ENCODE assay signal across 35 cellular contexts in the genomic region with DNA sequence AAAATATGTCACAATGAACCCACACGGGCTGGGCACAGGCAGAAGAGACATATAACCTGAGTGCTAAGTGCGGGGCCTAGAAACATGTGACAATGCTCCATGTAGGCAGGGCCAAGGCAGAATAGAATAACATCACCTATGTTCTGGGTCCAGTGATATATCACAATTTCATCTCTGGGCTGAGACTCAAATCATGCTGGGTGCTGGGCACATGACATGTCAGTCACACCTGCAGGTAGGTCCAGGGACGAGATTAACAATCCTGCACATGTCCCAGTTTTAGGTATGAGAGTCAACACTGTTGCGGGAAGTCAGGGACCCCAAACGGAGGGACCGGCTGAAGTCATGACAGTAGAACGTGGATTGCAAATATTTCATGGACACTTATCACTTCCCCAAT. TPM values are rescaled to one million over a fixed set of nuclear protein-coding genes. Genes with fewer than 3 reads are reported as not detected.
"Had no signal": no experiment of that assay in that cellular context is flagged by ENCODE, and none has a peak within 500 bp of the region (broad histone marks: within the 10 kb centered on the region; RNA-seq: fewer than 3 reads in every experiment).

No MANE protein-coding gene starts in this region.

- H3K36me3 ChIP-seq: adrenal gland, brain microvascular endothelial cell, breast epithelium had no signal

- H3K4me3 ChIP-seq: adrenal gland, body of pancreas, breast epithelium had no signal

- H3K27ac ChIP-seq: adrenal gland, body of pancreas, brain microvascular endothelial cell, breast epithelium, VCaP had no signal

- H3K9me3 ChIP-seq: adrenal gland had no signal

- DNase-seq: activated B cell treated with CpG ODN at 0.5 μM for 24 hours; activated CD4-positive, alpha-beta memory T cell treated with anti-CD3 and anti-CD28 coated beads for 36 hours; activated CD4-positive, alpha-beta T cell treated with anti-CD3 and anti-CD28 coated beads for 4 hours; activated CD4-positive, alpha-beta T cell treated with anti-CD3 and anti-CD28 coated beads, Interleukin-2, amount 10 ng/mL, durations not matched to agents 24 days and 14 days; activated CD4-positive, alpha-beta T cell treated with anti-CD3 and anti-CD28 coated beads, Interleukin-2, amount 50 U/mL, for 1 hour; activated CD4-positive, alpha-beta T cell treated with anti-CD3 and anti-CD28 coated beads, Interleukin-2, amount 50 U/mL, for 4 hours; activated CD4-positive, CD25-positive, alpha-beta regulatory T cell treated with anti-CD3 and anti-CD28 coated beads, Interleukin-2, amount 50 U/mL, for 72 hours; activated CD8-positive, alpha-beta memory T cell treated with anti-CD3 and anti-CD28 coated beads, Interleukin-2, amount 50 U/mL, for 4 hours; activated CD8-positive, alpha-beta T cell treated with anti-CD3 and anti-CD28 coated beads for 36 hours; activated effector memory CD4-positive, alpha-beta T cell treated with anti-CD3 and anti-CD28 coated beads, Interleukin-2, amount 50 U/mL, for 16 hours; activated gamma-delta T cell treated with Interleukin-2 at 50 U/mL for 16 hours; activated naive CD4-positive, alpha-beta T cell; activated naive CD4-positive, alpha-beta T cell treated with anti-CD3 and anti-CD28 coated beads for 36 hours; activated naive CD4-positive, alpha-beta T cell treated with anti-CD3 and anti-CD28 coated beads, Interleukin-2, amount 50 U/mL, for 16 hours; activated naive CD8-positive, alpha-beta T cell treated with anti-CD3 and anti-CD28 coated beads for 36 hours; activated T-cell treated with anti-CD3 and anti-CD28 coated beads for 4 hours; activated T-cell treated with anti-CD3 and anti-CD28 coated beads, Interleukin-2, amount 50 U/mL, for 1 hour; activated T-cell treated with anti-CD3 and anti-CD28 coated beads, Interleukin-2, amount 50 U/mL, for 4 hours; activated T-cell treated with anti-CD3 and anti-CD28 coated beads, Interleukin-2, amount 50 U/mL, for 72 hours; adrenal gland; amniotic stem cell; aorta; body of pancreas; brain microvascular endothelial cell; central memory CD4-positive, alpha-beta T cell; T-helper 1 cell; T-helper 2 cell; T-helper 9 cell had no signal

- H3K27me3 ChIP-seq: adrenal gland, body of pancreas, brain microvascular endothelial cell, breast epithelium had no signal

- H3K4me1 ChIP-seq: adrenal gland, body of pancreas, breast epithelium had no signal

- ATAC-seq: activated CD8-positive, alpha-beta T cell treated with anti-CD3 and anti-CD28 coated beads for 36 hours; activated naive CD4-positive, alpha-beta T cell treated with anti-CD3 and anti-CD28 coated beads, Interleukin-2, amount 50 U/mL, for 72 hours; activated T-cell treated with anti-CD3 and anti-CD28 coated beads, Interleukin-2, amount 50 U/mL, for 4 hours; activated T-cell treated with anti-CD3 and anti-CD28 coated beads, Interleukin-2, amount 50 U/mL, for 72 hours; activated T-helper 17 cell treated with anti-CD3 and anti-CD28 coated beads, Interleukin-2, amount 50 U/mL, for 72 hours; body of pancreas had no signal

RNA-seq across cellular contexts. Expression of a gene that starts 50.3 kb away (rescaled TPM):
- total RNA-seq: activated CD4-positive, alpha-beta memory T cell treated with anti-CD3 and anti-CD28 coated beads for 36 hours; activated CD4-positive, alpha-beta T cell treated with anti-CD3 and anti-CD28 coated beads, Interleukin-2, amount 10 ng/mL, durations not matched to agents 24 days and 14 days; activated CD8-positive, alpha-beta memory T cell treated with anti-CD3 and anti-CD28 coated beads for 36 hours; activated CD8-positive, alpha-beta T cell treated with anti-CD3 and anti-CD28 coated beads for 36 hours; activated naive CD4-positive, alpha-beta T cell treated with anti-CD3 and anti-CD28 coated beads for 36 hours; activated naive CD4-positive, alpha-beta T cell treated with anti-CD3 and anti-CD28 coated beads, Interleukin-2, amount 50 U/mL, for 72 hours; activated naive CD8-positive, alpha-beta T cell treated with anti-CD3 and anti-CD28 coated beads for 36 hours; activated T-cell treated with anti-CD3 and anti-CD28 coated beads, Interleukin-2, amount 50 U/mL, for 4 hours; activated T-cell treated with anti-CD3 and anti-CD28 coated beads, Interleukin-2, amount 50 U/mL, for 72 hours; activated T-helper 1 cell treated with anti-CD3 and anti-CD28 coated beads, Interleukin-12 subunit alpha, Interleukin-12 subunit beta, Interleukin-2, Interleukin-4 antibody, amounts not matched to agents 30 ng/mL and 10 ng/mL and 1 ng/mL, durations not matched to agents 14 hours and 24 hours and 36 hours; astrocyte; body of pancreas had no signal
